In genomic region chr11:79437274-79437980, GRCh38 we compare ENCODE assay signal across 9 cellular contexts. TPM values are rescaled to one million over a fixed set of nuclear protein-coding genes. Genes with fewer than 3 reads are reported as not detected.
DNase-seq lines count a peak whose midpoint lies in the region; ATAC-seq and TF ChIP-seq lines count a peak whose summit lies in the region.
"Had no signal": no experiment of that assay in that cellular context is flagged by ENCODE, and none has a peak within 500 bp of the region (broad histone marks: within the 10 kb centered on the region; RNA-seq: fewer than 3 reads in every experiment).

No MANE protein-coding gene starts in this region.

- peak overlapping the region; percentile 67 for H3K9ac ChIP-seq in endodermal cell (ENCODE audit: extremely low read depth, low read length, poor library complexity, severe bottlenecking)

- H3K27me3 ChIP-seq in endodermal cell (ENCODE audit: control insufficient read depth, insufficient read depth, low read length, poor library complexity, severe bottlenecking): no peaks in the 10 kb centered on the region

- no peaks in the 10 kb centered on the region for H3K27me3 Mint-ChIP-seq in endodermal cell (ENCODE audit: insufficient read depth)

- H3K9me3 Mint-ChIP-seq in endodermal cell: no peaks in the 10 kb centered on the region

- H3K36me3 ChIP-seq in endodermal cell (ENCODE audit: control insufficient read depth, insufficient read depth, low read length) (no peaks in the 10 kb centered on the region), mesodermal cell (ENCODE audit: control insufficient read depth, insufficient read depth, low read length) (no peaks in the 10 kb centered on the region)

- H3K9me3 ChIP-seq in endodermal cell (ENCODE audit: control insufficient read depth, low read length) (no peaks in the 10 kb centered on the region), mesodermal cell (ENCODE audit: control insufficient read depth, low read length) (no peaks in the 10 kb centered on the region)

- H3K27ac ChIP-seq in endodermal cell (ENCODE audit: low read depth, low read length): peak overlapping the region; percentile 33
- H3K27ac ChIP-seq in mesodermal cell (ENCODE audit: low read depth, low read length, severe bottlenecking): peak overlapping the region; percentile 59

- no peaks in the 10 kb centered on the region for H3K36me3 Mint-ChIP-seq in endodermal cell (ENCODE audit: low read depth)

- H3K4me1 ChIP-seq in endodermal cell (ENCODE audit: control insufficient read depth, insufficient read depth, low read length): peaks cover 32% of the 10 kb centered on the region
- H3K4me1 ChIP-seq in mesodermal cell (ENCODE audit: control insufficient read depth, insufficient read depth, low read length, poor library complexity, severe bottlenecking): peaks cover 20% of the 10 kb centered on the region

- DNase-seq in NCI-H1417 (lab: John Stamatoyannopoulos, UW) (peak; percentile 45 to 87 (median 79)), NCI-H1417 treated with DMSO at 0.1 percent for 48 hours (lab: John Stamatoyannopoulos, UW) (no peak), NCI-H345 treated with DMSO at 0.1 percent for 48 hours (lab: John Stamatoyannopoulos, UW; ENCODE audit: unreplicated experiment) (peak; percentile 29), endodermal cell (peak; percentile 94)

- no peak for ATAC-seq in GM18519 (IDR thresholded peaks at IDR 0.05; ENCODE audit: low FRiP score, unreplicated experiment)
- ATAC-seq in GM21390 (IDR thresholded peaks at IDR 0.05; ENCODE audit: unreplicated experiment): no peak
- ATAC-seq in HG03139 (IDR thresholded peaks at IDR 0.05; ENCODE audit: unreplicated experiment): no peak

- peak; percentile 2 for TF ChIP-seq CTCF in endodermal cell (conservative IDR thresholded peaks at IDR 0.05)

- peak overlapping the region; percentile 95 for H3K27ac Mint-ChIP-seq in endodermal cell

- WGBS in endodermal cell (ENCODE audit: insufficient coverage in 1 of 2, insufficient read length in 1 of 2), 2 experiments: 0 to 2% methylated on average over 24 to 74 of the region's 74 CpGs
- WGBS in mesodermal cell (ENCODE audit: insufficient coverage in 2 of 2), 2 experiments: 0% methylated on average over 61 to 65 of the region's 74 CpGs

- peak overlapping the region; percentile 81 for H3K4me3 ChIP-seq in endodermal cell (ENCODE audit: low read length)
- peak overlapping the region; percentile 65 for H3K4me3 ChIP-seq in mesodermal cell (ENCODE audit: extremely low read depth, insufficient read depth, low read length, poor library complexity, severe bottlenecking)

- H3K4me3 Mint-ChIP-seq in endodermal cell: peak overlapping the region; percentile 83

- peaks cover 55% of the 10 kb centered on the region for H3K4me1 Mint-ChIP-seq in endodermal cell

RNA-seq across cellular contexts. Expression of gene TENM4, which starts 3.4 kb away (rescaled TPM):
- 100 to 1,000 TPM in 1 of 2 donors, 10 to 100 TPM in 1; 68.2 to 130 TPM for total RNA-seq in endodermal cell
- polyA plus RNA-seq in endodermal cell (2013, experiment 1 of 2): 23.1 TPM
- polyA plus RNA-seq in endodermal cell (2013, experiment 2 of 2): 21.2 TPM
- polyA plus RNA-seq in mesodermal cell (2013, experiment 1 of 2): 21.4 TPM
- polyA plus RNA-seq in mesodermal cell (2013, experiment 2 of 2): 24.2 TPM
- total RNA-seq: T-helper 1 cell treated with Interleukin-12 subunit alpha and Interleukin-12 subunit beta and Interleukin-4 antibody, amounts not matched to agents 30 ng/mL and 1 ng/mL, for 36 hours had no signal
